ENCODE assay signal across 9 cellular contexts in the genomic region with DNA sequence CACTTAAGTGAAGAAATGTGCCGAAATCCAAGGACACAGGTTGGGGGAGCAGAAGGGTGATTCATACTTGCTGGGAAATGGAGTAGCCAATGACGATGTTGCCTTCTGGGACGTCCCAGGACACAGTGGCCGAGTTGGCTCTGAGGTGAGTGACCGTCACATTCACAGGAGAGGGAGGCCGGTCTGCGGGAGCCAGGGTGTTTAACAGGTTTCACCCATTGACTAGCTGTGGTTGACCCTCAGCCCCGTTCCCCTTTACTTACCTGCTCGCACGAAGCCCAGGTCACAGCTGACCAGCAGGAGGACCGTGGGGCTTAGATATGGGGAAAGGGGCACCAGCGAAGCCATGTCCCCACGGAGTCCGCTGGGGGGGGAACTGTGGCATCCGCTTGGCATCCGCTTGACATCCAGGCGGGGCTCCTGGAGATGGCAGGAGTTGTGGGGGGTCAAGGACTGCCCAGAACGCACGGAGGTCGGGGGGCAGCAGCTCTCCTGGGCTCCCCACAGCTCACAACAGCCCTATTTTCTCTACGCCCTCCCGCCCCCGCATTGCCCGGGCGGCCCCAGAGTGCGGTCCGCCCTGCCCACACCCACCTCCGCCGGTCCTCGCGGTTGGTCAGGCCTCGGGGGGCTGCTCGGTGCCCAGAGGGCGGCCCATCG. TPM values are rescaled to one million over a fixed set of nuclear protein-coding genes. Genes with fewer than 3 reads are reported as not detected.
DNase-seq lines count a peak whose midpoint lies in the region; ATAC-seq, FAIRE-seq and TF ChIP-seq lines count a peak whose summit lies in the region.
"Had no signal": no experiment of that assay in that cellular context is flagged by ENCODE, and none has a peak within 500 bp of the region (broad histone marks: within the 10 kb centered on the region; RNA-seq: fewer than 3 reads in every experiment).

No MANE protein-coding gene starts in this region.

- no peaks in the 10 kb centered on the region for H3K9me3 Mint-ChIP-seq in T-helper 2 cell treated with Interferon-gamma antibody and Interleukin-4, amounts not matched to agents 5 μg/mL and 100 μg/mL, for 36 hours

- H3K9ac ChIP-seq in stomach smooth muscle (ENCODE audit: low read length in 2 of 2) = peak overlapping the region; percentile 55 to 61

- H3K27ac ChIP-seq in left lung (no peak overlapping the region), stomach smooth muscle (ENCODE audit: low read length) (no peak overlapping the region)
- H3K27ac ChIP-seq: C4-2B had no signal

- H3K27me3 Mint-ChIP-seq in T-helper 2 cell treated with Interferon-gamma antibody and Interleukin-4, amounts not matched to agents 5 μg/mL and 100 μg/mL, for 36 hours (ENCODE audit: low read depth) = peaks cover 54% of the 10 kb centered on the region

- peaks cover 0 to 24% of the 10 kb centered on the region in 2 donors for H3K4me1 ChIP-seq in left lung
- H3K4me1 ChIP-seq in stomach smooth muscle (ENCODE audit: control insufficient read depth, insufficient read depth, low read length) = peaks cover 17% of the 10 kb centered on the region

- H3K36me3 ChIP-seq in bronchial epithelial cell (ENCODE audit: control insufficient read depth, insufficient read depth, low read length) (no peaks in the 10 kb centered on the region), left lung (no peaks in the 10 kb centered on the region), stomach smooth muscle (ENCODE audit: control insufficient read depth in 2 of 2, insufficient read depth in 2 of 2, low read length in 2 of 2) (peaks cover 0 to 3% of the 10 kb centered on the region in 2 donors)

- peak overlapping the region; percentile 34 for H3K4me3 Mint-ChIP-seq in T-helper 2 cell treated with Interferon-gamma antibody and Interleukin-4, amounts not matched to agents 5 μg/mL and 100 μg/mL, for 36 hours

- H3K4me1 Mint-ChIP-seq in T-helper 2 cell treated with Interferon-gamma antibody and Interleukin-4, amounts not matched to agents 5 μg/mL and 100 μg/mL, for 36 hours (ENCODE audit: low read depth) = peaks cover 20% of the 10 kb centered on the region

- intact Hi-C loops in left lung (cut with DNase I) = no loop called here

- H3K27me3 ChIP-seq in bronchial epithelial cell (ENCODE audit: control insufficient read depth, insufficient read depth, low read length) (no peaks in the 10 kb centered on the region), left lung (peaks cover 0 to 59% of the 10 kb centered on the region in 2 donors), stomach smooth muscle (ENCODE audit: control insufficient read depth in 1 of 2, insufficient read depth in 2 of 2, low read length in 2 of 2) (peaks cover 4 to 13% of the 10 kb centered on the region in 2 donors)

- no peak for TF ChIP-seq CTCF in bronchial epithelial cell (IDR thresholded peaks at IDR 0.05; ENCODE audit: insufficient read depth, low read length, severe bottlenecking)
- TF ChIP-seq CTCF in left lung (IDR thresholded peaks at IDR 0.05) = no peak

- no peak overlapping the region for H3K27ac Mint-ChIP-seq in T-helper 2 cell treated with Interferon-gamma antibody and Interleukin-4, amounts not matched to agents 5 μg/mL and 100 μg/mL, for 36 hours

- H3K4me3 ChIP-seq in bronchial epithelial cell (ENCODE audit: low read depth, low read length) = peak overlapping the region; percentile 55
- H3K4me3 ChIP-seq in left lung = peak overlapping the region; percentile 43
- peak overlapping the region; percentile 68 to 77 for H3K4me3 ChIP-seq in stomach smooth muscle (ENCODE audit: low read length in 2 of 2)

- H3K36me3 Mint-ChIP-seq in T-helper 2 cell treated with Interferon-gamma antibody and Interleukin-4, amounts not matched to agents 5 μg/mL and 100 μg/mL, for 36 hours (ENCODE audit: low read depth) = no peaks in the 10 kb centered on the region

- ATAC-seq in left lung (no peak), HG03442 (IDR thresholded peaks at IDR 0.05; ENCODE audit: unreplicated experiment) (no peak), HG03439 (IDR thresholded peaks at IDR 0.05; ENCODE audit: unreplicated experiment) (no peak)

- no peaks in the 10 kb centered on the region for H3K9me3 ChIP-seq in left lung
- H3K9me3 ChIP-seq in stomach smooth muscle (ENCODE audit: control insufficient read depth in 2 of 2, low read length in 2 of 2) = no peaks in the 10 kb centered on the region

- peak; percentile 13 for DNase-seq in T-helper 2 cell treated with Interferon-gamma antibody and Interleukin-4, amounts not matched to agents 5 μg/mL and 100 μg/mL, for 36 hours (ENCODE audit: low spot score)
- no peak for DNase-seq in T-helper 2 cell
- DNase-seq in bronchial epithelial cell (ENCODE audit: low read depth) = no peak
- DNase-seq in left lung = peak in 1 of 2 donors; percentile 77
- DNase-seq in NCI-H1092 (lab: John Stamatoyannopoulos, UW) = no peak

- no peak for FAIRE-seq in bronchial epithelial cell (lab: Jason Lieb, UNC)

RNA-seq across cellular contexts. Expression of a gene that starts 0.6 kb away (rescaled TPM):
- total RNA-seq in bronchial epithelial cell (7.6 and 8.1 TPM in 2 replicates), left lung (1 to 10 TPM; 4.4 to 8.0 TPM)

RNA-seq across cellular contexts. Expression of a gene that starts 2.2 kb away (rescaled TPM):
- total RNA-seq in bronchial epithelial cell = not detected in 2 replicates
- under 1 TPM in 1 of 2 donors, not detected in 1; 0.37 TPM for total RNA-seq in left lung

RNA-seq across cellular contexts. Expression of a gene that starts 4.9 kb away (rescaled TPM):
- total RNA-seq in bronchial epithelial cell = 5.0 and 5.5 TPM in 2 replicates
- 10 to 100 TPM; 21.0 to 23.8 TPM for total RNA-seq in left lung

RNA-seq across cellular contexts. Expression of a gene that starts 52.2 kb away (rescaled TPM):
- total RNA-seq in bronchial epithelial cell (28.4 and 29.1 TPM in 2 replicates), left lung (10 to 100 TPM; 34.0 to 45.6 TPM)
